Comparison of ENCODE assay signal across 8 cellular contexts in the genomic region with DNA sequence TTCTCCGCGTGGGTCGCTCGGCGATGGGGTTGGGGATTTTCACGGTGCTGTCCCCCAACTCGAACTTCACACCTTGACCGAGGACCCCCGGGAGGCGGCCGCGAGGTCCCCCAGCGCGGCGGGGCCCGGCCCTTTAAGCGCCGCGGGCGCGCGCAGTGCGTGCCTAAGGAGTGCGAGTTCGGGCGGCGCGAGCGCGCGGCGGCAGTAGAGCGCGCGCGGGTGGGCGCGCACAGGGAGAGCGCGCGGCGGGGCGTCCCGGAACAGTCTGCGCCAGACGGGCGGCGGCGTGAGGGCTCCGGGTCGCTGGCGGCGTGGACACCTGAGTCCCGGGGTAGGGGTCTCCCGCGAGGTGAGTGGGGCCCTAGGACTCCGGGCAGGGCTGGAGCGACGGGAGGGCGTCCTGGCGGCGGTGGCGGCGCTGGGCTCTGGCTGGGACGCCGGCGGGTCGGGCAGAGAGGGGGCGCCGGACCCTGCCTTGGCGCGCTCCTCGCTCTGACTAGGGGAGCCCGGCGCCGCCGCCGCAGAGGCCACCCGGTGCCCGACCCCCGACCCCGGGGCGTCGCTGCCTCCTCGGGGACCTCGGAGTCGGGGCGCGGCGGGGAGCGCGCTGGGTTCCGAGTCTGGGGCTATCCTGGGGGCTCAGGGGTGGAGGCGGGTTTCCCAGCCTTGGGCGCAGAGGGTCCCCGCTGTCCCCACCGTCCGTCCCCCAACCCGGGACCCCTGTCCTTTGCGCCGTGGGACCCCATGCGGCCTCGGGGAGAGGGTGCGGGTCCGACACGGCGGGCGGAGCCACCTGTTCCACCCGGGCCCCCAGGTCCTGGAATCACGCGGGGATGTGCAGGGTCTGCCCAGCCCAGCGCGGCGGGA. TPM values are rescaled to one million over a fixed set of nuclear protein-coding genes. Genes with fewer than 3 reads are reported as not detected.
A peak's percentile ranks its signal among the peaks of the same experiment; 100 is the strongest.
DNase-seq lines count a peak whose midpoint lies in the region; ATAC-seq and TF ChIP-seq lines count a peak whose summit lies in the region.

A gene with protein sequence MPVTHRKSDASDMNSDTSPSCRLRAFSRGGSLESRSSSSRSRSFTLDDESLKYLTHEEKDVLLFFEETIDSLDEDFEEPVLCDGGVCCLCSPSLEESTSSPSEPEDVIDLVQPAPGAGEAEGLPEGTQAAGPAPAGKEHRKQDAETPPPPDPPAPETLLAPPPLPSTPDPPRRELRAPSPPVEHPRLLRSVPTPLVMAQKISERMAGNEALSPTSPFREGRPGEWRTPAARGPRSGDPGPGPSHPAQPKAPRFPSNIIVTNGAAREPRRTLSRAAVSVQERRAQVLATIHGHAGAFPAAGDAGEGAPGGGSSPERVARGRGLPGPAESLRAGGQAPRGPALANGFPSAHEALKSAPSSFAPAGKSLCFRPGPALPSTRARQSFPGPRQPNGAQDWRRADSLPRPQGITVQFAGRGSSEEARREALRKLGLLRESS (plus strand): TSS at position 235 of the 867 bp plus-strand sequence. CDS start 28,722 bp downstream, outside the sequence.

- H3K27ac ChIP-seq in iPS-20b (ENCODE audit: low read length), result no peak within 1 kb of the TSS

- intact Hi-C loops in Caco-2 (cut with micrococcal nuclease; ENCODE audit: unreplicated experiment), result loop anchor here (1.0 kb wide), 2 partner anchors 8 to 51 kb away; no protein-coding TSS in a partner anchor

- H3K4me1 Mint-ChIP-seq in Caco-2 (ENCODE audit: low read depth, unreplicated experiment) (peaks cover 42% of the 10 kb centered on the region), brain (peaks cover 13% of the 10 kb centered on the region)

- DNase-seq in Caco-2 (peak; percentile 77 to 87), SK-MEL-5 (ENCODE audit: low read depth, low spot score) (peak; percentile 47), NCI-H128 (lab: John Stamatoyannopoulos, UW; ENCODE audit: unreplicated experiment) (no peak), NCI-H1436 treated with DMSO at 0.1 percent for 48 hours (lab: John Stamatoyannopoulos, UW) (no peak)
- peak; percentile 47 for DNase-seq in stimulated activated CD4-positive, alpha-beta T cell treated with anti-CD3 and anti-CD28 coated beads, Interleukin-12 subunit alpha, Interleukin-12 subunit beta, amount 100 ng/mL, for 4 hours

- CTCF ChIA-PET in Caco-2 (lab: Charles Lee), result interaction anchor here (0.6 kb wide), 3 partner anchors 13 to 157 kb away, joined by 3 to 4 read pairs (median 3); no protein-coding TSS in a partner anchor

- peak within 1 kb of the TSS; percentile 93 for H3K4me3 Mint-ChIP-seq in Caco-2 (ENCODE audit: unreplicated experiment)
- H3K4me3 Mint-ChIP-seq in brain, result peak within 1 kb of the TSS; percentile 87 to 94 (median 88)

- H3K9ac ChIP-seq in iPS-20b (ENCODE audit: low read depth, low read length), result peak within 1 kb of the TSS; percentile 52; the same call in 1 of the 2 replicates

- peaks cover 43% of the 10 kb centered on the region for H3K4me1 ChIP-seq in Caco-2
- H3K4me1 ChIP-seq in iPS-20b (ENCODE audit: insufficient read depth, low read length), result 0 out of 2 replicates have a peak, but pooled peaks cover 3% of the 10 kb centered on the region

- H3K36me3 ChIP-seq in Caco-2 (ENCODE audit: control insufficient read depth, insufficient read depth, low read length), result no peaks in the 10 kb centered on the region
- no peaks in the 10 kb centered on the region for H3K36me3 ChIP-seq in iPS-20b (ENCODE audit: insufficient read depth, low read depth, low read length)

- in situ Hi-C loops in SK-MEL-5 (cut with HindIII; ENCODE audit: low pct_unique_long_range_greater_than_20kb, low sequenced_read_pairs), result no loop called here

- H3K9me3 Mint-ChIP-seq in Caco-2 (ENCODE audit: unreplicated experiment) (no peaks in the 10 kb centered on the region), brain (peaks cover 0 to 3% (median 0%) of the 10 kb centered on the region in 5 experiments)

- no peaks in the 10 kb centered on the region; the same call in 1 of the 2 replicates for H3K9me3 ChIP-seq in Caco-2
- H3K9me3 ChIP-seq in iPS-20b (ENCODE audit: insufficient read depth, low read depth, low read length), result no peaks in the 10 kb centered on the region

- H3K4me3 ChIP-seq in Caco-2 (ENCODE audit: low read depth, low read length) (peak within 1 kb of the TSS; percentile 94), iPS-20b (ENCODE audit: low read length) (peak within 1 kb of the TSS; percentile 68)

- H3K36me3 Mint-ChIP-seq in Caco-2 (ENCODE audit: insufficient read depth, unreplicated experiment) (peaks cover 45% of the 10 kb centered on the region), brain (no peaks in the 10 kb centered on the region)

- H3K27ac Mint-ChIP-seq in Caco-2 (ENCODE audit: unreplicated experiment) (peak within 1 kb of the TSS; percentile 79), brain (peak within 1 kb of the TSS in 3 of 5 experiments; percentile 16 to 65 (median 40))

- H3K27me3 ChIP-seq in Caco-2 (replicated peaks; ENCODE audit: control insufficient read depth, insufficient read depth, low read length), result no peaks in the 10 kb centered on the region
- H3K27me3 ChIP-seq in iPS-20b (ENCODE audit: insufficient read depth, low read length), result peaks cover 18% of the 10 kb centered on the region

- H3K27me3 Mint-ChIP-seq in Caco-2 (ENCODE audit: insufficient read depth, unreplicated experiment), result no peaks in the 10 kb centered on the region
- H3K27me3 Mint-ChIP-seq in brain, result peaks cover 31% of the 10 kb centered on the region

- TF ChIP-seq CTCF in Caco-2 (IDR thresholded peaks at IDR 0.05; ENCODE audit: insufficient read depth in 1 of 2, low read depth in 1 of 2, low read length in 1 of 2, severe bottlenecking in 1 of 2, unreplicated experiment in 1 of 2) (no peak), brain (conservative IDR thresholded peaks at IDR 0.05) (no peak)

- no TSS peak for BruUV-seq in Caco-2 (replicated peaks; lab: Mats Ljungman, UMichigan)

- ATAC-seq in HG02588 (IDR thresholded peaks at IDR 0.05; ENCODE audit: unreplicated experiment), result peak; percentile 54

- POLR2A ChIA-PET in Caco-2 (lab: Charles Lee), result interaction anchor here (0.6 kb wide), 1 partner anchor 679 kb away, joined by 6 read pairs; no protein-coding TSS in a partner anchor

RNA-seq across cellular contexts. Expression of the gene that starts here (rescaled TPM):
- total RNA-seq in Caco-2 (2022), result 123 and 134 TPM in 2 replicates
- 4.4 and 5.9 TPM in 2 replicates for total RNA-seq in SK-MEL-5 (2014; rRNA removed; shearing (Covaris generic))
- 8.3 TPM in 2 replicates for polyA plus RNA-seq in SK-MEL-5 (2015; cell fraction: cytosol; rRNA removed)
- polyA plus RNA-seq in SK-MEL-5 (2015; cell fraction: nucleus; rRNA removed), result 4.0 and 4.1 TPM in 2 replicates
- 0.63 TPM for polyA plus RNA-seq in brain (ENCODE audit: insufficient read depth, low read depth, low replicate concordance)

Comparison
In these comparisons a context has a peak if more than half of its experiments do, and no peak if none do; other contexts are left out.
1. RNA of the gene that starts here (total RNA-seq): 123 to 134 TPM in Caco-2; 4.4 to 5.9 TPM in SK-MEL-5; every median in the first group is over 10 times any median in the second.
2. DNase-seq: peak in Caco-2 (2 of 2), SK-MEL-5 (single experiment) and stimulated activated CD4-positive, alpha-beta T cell treated with anti-CD3 and anti-CD28 coated beads, Interleukin-12 subunit alpha, Interleukin-12 subunit beta, amount 100 ng/mL, for 4 hours (single experiment); none in NCI-H128 (single experiment) and NCI-H1436 treated with DMSO at 0.1 percent for 48 hours (single experiment).